ENCODE assay signal across 15 cellular contexts in the genomic region with DNA sequence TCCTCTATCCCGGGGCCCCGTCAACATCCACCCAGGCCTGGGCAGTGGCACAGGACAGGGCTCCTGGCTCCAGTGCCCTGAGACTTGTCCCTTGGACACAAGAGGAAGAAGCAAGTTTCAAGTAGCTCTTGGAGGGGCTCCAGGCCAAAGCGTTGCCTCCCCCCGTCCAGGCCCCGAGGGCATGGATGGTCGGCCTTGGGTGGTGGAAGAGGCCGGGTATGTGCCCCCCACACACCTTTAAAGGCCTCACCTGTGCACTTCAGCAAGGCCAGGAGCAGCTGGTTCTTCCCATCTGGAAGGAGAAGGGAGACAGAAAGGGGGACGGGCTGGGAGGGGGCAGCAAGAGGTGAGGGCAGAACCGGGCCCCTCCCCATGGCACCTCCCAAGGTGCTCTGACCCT.
DNase-seq lines count a peak whose midpoint lies in the region; ATAC-seq and TF ChIP-seq lines count a peak whose summit lies in the region.
"Had no signal": no experiment of that assay in that cellular context is flagged by ENCODE, and none has a peak within 500 bp of the region (broad histone marks: within the 10 kb centered on the region; RNA-seq: fewer than 3 reads in every experiment).

No MANE protein-coding gene starts in this region.

- H3K4me1 Mint-ChIP-seq in effector memory CD8-positive, alpha-beta T cell (ENCODE audit: low read depth in 2 of 2), result peaks cover 14 to 26% of the 10 kb centered on the region in 2 donors
- H3K4me1 Mint-ChIP-seq in natural killer cell treated with Interleukin-12 subunit alpha and Interleukin-12 subunit beta and Interleukin-15 and Interleukin-18, amount 100 ng/mL, for 72 hours (ENCODE audit: low read depth in 2 of 2), result peaks cover 49 to 53% of the 10 kb centered on the region in 2 donors

- no peak overlapping the region for H3K9ac ChIP-seq in mammary epithelial cell (ENCODE audit: insufficient read depth, low read length)
- H3K9ac ChIP-seq: BLaER1 had no signal

- no peaks in the 10 kb centered on the region for H3K79me2 ChIP-seq in mammary epithelial cell (ENCODE audit: insufficient read depth, low read length)

- H3K9me3 Mint-ChIP-seq in effector memory CD8-positive, alpha-beta T cell, result no peaks in the 10 kb centered on the region
- no peaks in the 10 kb centered on the region for H3K9me3 Mint-ChIP-seq in natural killer cell treated with Interleukin-12 subunit alpha and Interleukin-12 subunit beta and Interleukin-15 and Interleukin-18, amount 100 ng/mL, for 72 hours

- no peak overlapping the region for H3K4me2 ChIP-seq in mammary epithelial cell (ENCODE audit: insufficient read depth, low read depth, low read length)
- H3K4me2 ChIP-seq: BLaER1 had no signal

- WGBS in heart right ventricle, 2 donors, result 92 to 96% methylated on average over 9 of the region's 9 CpGs
- WGBS in mammary epithelial cell (ENCODE audit: low coverage, missing lambda C conversion rate), result 82% methylated on average over 7 of the region's 9 CpGs

- no TSS peak for BruUV-seq in mammary epithelial cell (replicated peaks; lab: Mats Ljungman, UMichigan)

- ATAC-seq in Right ventricle myocardium inferior (no peak), heart right ventricle (no peak), HG03520 (IDR thresholded peaks at IDR 0.05; ENCODE audit: unreplicated experiment) (no peak)
- ATAC-seq in effector memory CD8-positive, alpha-beta T cell (replicated peaks), result no peak
- no peak for ATAC-seq in natural killer cell treated with Interleukin-12 subunit alpha and Interleukin-12 subunit beta and Interleukin-15 and Interleukin-18, amount 100 ng/mL, for 72 hours
- ATAC-seq in stimulated activated naive CD8-positive, alpha-beta T cell treated with anti-CD3 and anti-CD28 coated beads, Interleukin-15, Interleukin-2, amounts not matched to agents 100 U/mL and 50 U/mL, for 24 hours, result no peak
- ATAC-seq: HCT116 had no signal

- dilution Hi-C loops in mammary epithelial cell (cut with HindIII; ENCODE audit: low sequenced_read_pairs), result no loop called here

- H3K4me3 Mint-ChIP-seq in effector memory CD8-positive, alpha-beta T cell, result no peak overlapping the region
- H3K4me3 Mint-ChIP-seq in natural killer cell treated with Interleukin-12 subunit alpha and Interleukin-12 subunit beta and Interleukin-15 and Interleukin-18, amount 100 ng/mL, for 72 hours, result no peak overlapping the region

- no peak overlapping the region for H2AFZ ChIP-seq in mammary epithelial cell (ENCODE audit: low read depth, low read length)

- peak overlapping the region; percentile 60 to 69 for H3K27ac Mint-ChIP-seq in effector memory CD8-positive, alpha-beta T cell
- peak overlapping the region; percentile 77 to 86 for H3K27ac Mint-ChIP-seq in natural killer cell treated with Interleukin-12 subunit alpha and Interleukin-12 subunit beta and Interleukin-15 and Interleukin-18, amount 100 ng/mL, for 72 hours

- H4K20me1 ChIP-seq in mammary epithelial cell (ENCODE audit: insufficient read depth, low read length), result no peaks in the 10 kb centered on the region
- H4K20me1 ChIP-seq: BLaER1 had no signal

- H3K27me3 Mint-ChIP-seq in effector memory CD8-positive, alpha-beta T cell, result no peaks in the 10 kb centered on the region
- no peaks in the 10 kb centered on the region for H3K27me3 Mint-ChIP-seq in natural killer cell treated with Interleukin-12 subunit alpha and Interleukin-12 subunit beta and Interleukin-15 and Interleukin-18, amount 100 ng/mL, for 72 hours
- H3K27me3 Mint-ChIP-seq: CD4-positive, CD25-positive, alpha-beta regulatory T cell had no signal

- H3K9me3 ChIP-seq in heart right ventricle, result no peaks in the 10 kb centered on the region
- no peaks in the 10 kb centered on the region for H3K9me3 ChIP-seq in mammary epithelial cell (replicated peaks; ENCODE audit: insufficient read depth, low read length)
- H3K9me3 ChIP-seq: BLaER1 had no signal

- H3K27ac ChIP-seq in heart right ventricle, result no peak overlapping the region
- no peak overlapping the region for H3K27ac ChIP-seq in mammary epithelial cell (ENCODE audit: insufficient read depth, low read depth, low read length)
- H3K27ac ChIP-seq: 22Rv1, BLaER1 had no signal

- H3K4me3 ChIP-seq in heart right ventricle, result no peak overlapping the region
- H3K4me3 ChIP-seq in mammary epithelial cell (replicated peaks in 1 of 3; ENCODE audit: insufficient read depth in 1 of 3, low read depth in 2 of 3, low read length in 3 of 3), result no peak overlapping the region
- H3K4me3 ChIP-seq: BLaER1 had no signal

- intact Hi-C loops in Right ventricle myocardium inferior (cut with DNase I), result no loop called here
- intact Hi-C loops in heart right ventricle (cut with DNase I), result loop anchor here in 4 of 10 donors (5.0 kb wide), 2 partner anchors 265 to 270 kb away; no protein-coding TSS in a partner anchor
- intact Hi-C loops in mammary epithelial cell (cut with micrococcal nuclease), result loop anchor here (10.0 kb wide), 1 partner anchor 577 kb away; a partner anchor contains a TSS

- H3K36me3 Mint-ChIP-seq in effector memory CD8-positive, alpha-beta T cell (ENCODE audit: insufficient read depth), result peaks cover 81% of the 10 kb centered on the region
- peaks cover 33% of the 10 kb centered on the region for H3K36me3 Mint-ChIP-seq in natural killer cell treated with Interleukin-12 subunit alpha and Interleukin-12 subunit beta and Interleukin-15 and Interleukin-18, amount 100 ng/mL, for 72 hours

- DNase-seq in Right ventricle myocardium inferior (ENCODE audit: missing footprints), result peak; percentile 13
- DNase-seq in heart right ventricle, result no peak
- no peak for DNase-seq in effector memory CD8-positive, alpha-beta T cell
- DNase-seq in natural killer cell treated with Interleukin-12 subunit alpha and Interleukin-12 subunit beta and Interleukin-15 and Interleukin-18, amount 100 ng/mL, for 72 hours (ENCODE audit: low spot score), result peak; percentile 52
- DNase-seq in stimulated activated naive CD8-positive, alpha-beta T cell treated with anti-CD3 and anti-CD28 coated beads, Interleukin-15, Interleukin-2, amounts not matched to agents 100 U/mL and 50 U/mL, for 24 hours, result no peak
- no peak for DNase-seq in NCI-H748 treated with DMSO at 0.1 percent for 48 hours (lab: John Stamatoyannopoulos, UW)
- no peak for DNase-seq in mammary epithelial cell
- DNase-seq: AML-193; Calu3; CD4-positive, CD25-positive, alpha-beta regulatory T cell; DMS 273 treated with DMSO at 0.1 percent for 48 hours had no signal

- no peaks in the 10 kb centered on the region for H3K27me3 ChIP-seq in heart right ventricle
- H3K27me3 ChIP-seq in mammary epithelial cell (ENCODE audit: insufficient read depth, low read length), result no peaks in the 10 kb centered on the region
- H3K27me3 ChIP-seq: BLaER1 had no signal

- H3K36me3 ChIP-seq in heart right ventricle (peaks cover 0 to 96% (median 0%) of the 10 kb centered on the region in 9 donors), mammary epithelial cell (ENCODE audit: insufficient read depth, low read length) (no peaks in the 10 kb centered on the region)

- no peak for TF ChIP-seq CTCF in heart right ventricle (IDR thresholded peaks at IDR 0.05)
- no peak for TF ChIP-seq CTCF in mammary epithelial cell (conservative IDR thresholded peaks at IDR 0.05 in 1 of 2, IDR thresholded peaks at IDR 0.05 in 1 of 2; ENCODE audit: extremely low read depth in 1 of 2, insufficient read depth in 1 of 2, low read depth in 1 of 2, low read length in 2 of 2)

- CTCF ChIA-PET in mammary epithelial cell (lab: Charles Lee; ENCODE audit: low non-redundant PET), result no interaction called here

- in situ Hi-C loops in mammary epithelial cell (cut with MboI; ENCODE audit: low sequenced_read_pairs in 2 of 2), result no loop called here

- no peaks in the 10 kb centered on the region for H3K4me1 ChIP-seq in heart right ventricle
- H3K4me1 ChIP-seq in mammary epithelial cell (ENCODE audit: insufficient read depth, low read length), result no peaks in the 10 kb centered on the region

Comparison
In these comparisons a context has a peak if more than half of its experiments do, and no peak if none do; other contexts are left out.
1. DNase-seq: peak in Right ventricle myocardium inferior (single experiment) and natural killer cell treated with Interleukin-12 subunit alpha and Interleukin-12 subunit beta and Interleukin-15 and Interleukin-18, amount 100 ng/mL, for 72 hours (single experiment); none in heart right ventricle (0 of 2), effector memory CD8-positive, alpha-beta T cell (0 of 3), stimulated activated naive CD8-positive, alpha-beta T cell treated with anti-CD3 and anti-CD28 coated beads, Interleukin-15, Interleukin-2, amounts not matched to agents 100 U/mL and 50 U/mL, for 24 hours (single experiment), NCI-H748 treated with DMSO at 0.1 percent for 48 hours (single experiment) and mammary epithelial cell (single experiment).